In the genomic region with DNA sequence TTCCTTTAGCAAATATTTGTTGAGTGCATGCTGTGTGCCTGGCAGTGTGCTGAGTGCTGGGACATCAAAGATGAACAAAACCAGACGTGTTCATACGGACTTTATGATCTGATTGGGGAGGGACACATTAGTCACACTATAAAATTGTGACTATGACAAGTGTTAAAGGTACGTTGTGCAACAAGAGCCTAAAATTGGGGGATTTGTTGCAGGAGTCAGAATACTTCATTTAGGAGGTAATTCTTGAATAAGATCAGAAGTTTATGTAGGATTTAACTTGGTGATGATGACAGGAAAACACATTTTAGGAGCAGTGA, we compare ENCODE assay signal across 1 cellular context.
A peak's percentile ranks its signal among the peaks of the same experiment; 100 is the strongest.
TF ChIP-seq lines count a peak whose summit lies in the region.

No MANE protein-coding gene starts in this region.

TF ChIP-seq in HEK293, 187 proteins besides CTCF, POLR2A, EP300 and RAD21:
- TF ChIP-seq, protein P1, sequence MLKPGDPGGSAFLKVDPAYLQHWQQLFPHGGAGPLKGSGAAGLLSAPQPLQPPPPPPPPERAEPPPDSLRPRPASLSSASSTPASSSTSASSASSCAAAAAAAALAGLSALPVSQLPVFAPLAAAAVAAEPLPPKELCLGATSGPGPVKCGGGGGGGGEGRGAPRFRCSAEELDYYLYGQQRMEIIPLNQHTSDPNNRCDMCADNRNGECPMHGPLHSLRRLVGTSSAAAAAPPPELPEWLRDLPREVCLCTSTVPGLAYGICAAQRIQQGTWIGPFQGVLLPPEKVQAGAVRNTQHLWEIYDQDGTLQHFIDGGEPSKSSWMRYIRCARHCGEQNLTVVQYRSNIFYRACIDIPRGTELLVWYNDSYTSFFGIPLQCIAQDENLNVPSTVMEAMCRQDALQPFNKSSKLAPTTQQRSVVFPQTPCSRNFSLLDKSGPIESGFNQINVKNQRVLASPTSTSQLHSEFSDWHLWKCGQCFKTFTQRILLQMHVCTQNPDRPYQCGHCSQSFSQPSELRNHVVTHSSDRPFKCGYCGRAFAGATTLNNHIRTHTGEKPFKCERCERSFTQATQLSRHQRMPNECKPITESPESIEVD (tag by site-specific recombination; IDR thresholded peaks at IDR 0.05) = 0 out of 2 replicates have a peak, but pooled peaks have one; percentile 10
- no peak for TF ChIP-seq ZNF133 (tag by site-specific recombination; IDR thresholded peaks at IDR 0.05)
TF ChIP-seq in HEK293: peak in this region for 1.
